34 cellular contexts compared by ENCODE assay signal in genomic region chr7:93409324-93409723, GRCh38.
DNase-seq lines count a peak whose midpoint lies in the region; ATAC-seq, FAIRE-seq and TF ChIP-seq lines count a peak whose summit lies in the region.
"Had no signal": no experiment of that assay in that cellular context is flagged by ENCODE, and none has a peak within 500 bp of the region (broad histone marks: within the 10 kb centered on the region; RNA-seq: fewer than 3 reads in every experiment).

No MANE protein-coding gene starts in this region.

- H3K9me1 ChIP-seq in IMR-90 (ENCODE audit: insufficient read depth, low read length), result no peaks in the 10 kb centered on the region
- no peaks in the 10 kb centered on the region for H3K9me1 ChIP-seq in K562 (ENCODE audit: control insufficient read depth, insufficient read depth, low read length)

- in situ Hi-C loops in HepG2 (cut with HindIII; ENCODE audit: extremely low pct_ligation_motif_present, low pct_unique_long_range_greater_than_20kb) (no loop called here), IMR-90 (cut with MboI; ENCODE audit: low sequenced_read_pairs) (no loop called here), K562 (cut with MboI) (no loop called here)

- no peak overlapping the region for H3K56ac ChIP-seq in IMR-90 (ENCODE audit: extremely low read depth, insufficient read depth, low read length)

- dilution Hi-C loops in IMR-90 (cut with HindIII; ENCODE audit: low sequenced_read_pairs, unreplicated experiment), result no loop called here

- TF ChIP-seq CTCF in HepG2 (CRISPR knock-in tag; IDR thresholded peaks at IDR 0.05), result no peak
- no peak for TF ChIP-seq CTCF in right lobe of liver (IDR thresholded peaks at IDR 0.05)
- TF ChIP-seq CTCF in A549 (IDR thresholded peaks at IDR 0.05), result no peak
- no peak for TF ChIP-seq CTCF in IMR-90 (conservative IDR thresholded peaks at IDR 0.05; ENCODE audit: low read depth, low read length)
- TF ChIP-seq CTCF in K562 (IDR thresholded peaks at IDR 0.05 in 2 of 3, conservative IDR thresholded peaks at IDR 0.05 in 1 of 3; ENCODE audit: insufficient read depth in 2 of 3, low read depth in 1 of 3, low read length in 3 of 3), result no peak

- H3K9ac ChIP-seq in HepG2 (ENCODE audit: insufficient read depth, low read depth, low read length) (no peak overlapping the region), IMR-90 (ENCODE audit: low read depth, low read length) (no peak overlapping the region), K562 (ENCODE audit: insufficient read depth in 1 of 2, low read depth in 2 of 2, low read length in 2 of 2) (no peak overlapping the region)
- H3K9ac ChIP-seq: BLaER1 had no signal

- H4K91ac ChIP-seq in IMR-90 (ENCODE audit: insufficient read depth, low read depth, low read length), result no peak overlapping the region

- H4K20me1 ChIP-seq in HepG2 (ENCODE audit: insufficient read depth, low read length) (no peaks in the 10 kb centered on the region), IMR-90 (ENCODE audit: insufficient read depth, low read length) (no peaks in the 10 kb centered on the region), K562 (replicated peaks; ENCODE audit: control insufficient read depth, insufficient read depth, low read length) (no peaks in the 10 kb centered on the region)
- H4K20me1 ChIP-seq: BLaER1; BLaER1 treated with 17β-estradiol and CSF1 and Interleukin-3, amounts not matched to agents 10 nM and 100 nM had no signal

- no peak overlapping the region for H2AFZ ChIP-seq in HepG2 (ENCODE audit: low read length)
- H2AFZ ChIP-seq in IMR-90 (replicated peaks; ENCODE audit: low read length, poor library complexity), result no peak overlapping the region
- no peak overlapping the region for H2AFZ ChIP-seq in K562 (ENCODE audit: low read depth, low read length)

- H2BK5ac ChIP-seq in IMR-90 (ENCODE audit: low read depth, low read length, poor library complexity, severe bottlenecking), result no peak overlapping the region

- no TSS peak for BruUV-seq in HepG2 (replicated peaks; lab: Mats Ljungman, UMichigan)
- BruUV-seq in IMR-90 (replicated peaks; lab: Mats Ljungman, UMichigan), result no TSS peak
- BruUV-seq in K562 (replicated peaks; lab: Mats Ljungman, UMichigan), result no TSS peak

- intact Hi-C loops in HepG2 (cut with micrococcal nuclease; ENCODE audit: unreplicated experiment) (no loop called here), right lobe of liver (cut with DNase I) (no loop called here), IMR-90 (cut with micrococcal nuclease) (no loop called here), K562 (cut with micrococcal nuclease) (no loop called here)

- no peak overlapping the region for H2AK5ac ChIP-seq in IMR-90 (ENCODE audit: low read depth, low read length)

- TF ChIP-seq POLR2A in HepG2 (IDR thresholded peaks at IDR 0.05; ENCODE audit: insufficient read depth in 1 of 2, low read depth in 2 of 2, low read length in 2 of 2) (no peak), right lobe of liver (IDR thresholded peaks at IDR 0.05) (no peak), A549 (IDR thresholded peaks at IDR 0.05; ENCODE audit: low read length) (no peak), IMR-90 (IDR thresholded peaks at IDR 0.05; ENCODE audit: low read depth, low read length) (no peak), K562 (conservative IDR thresholded peaks at IDR 0.05) (no peak)

- no peak overlapping the region for H2BK20ac ChIP-seq in IMR-90 (ENCODE audit: low read depth, low read length)

- no peaks in the 10 kb centered on the region for H3K36me3 ChIP-seq in HepG2 (replicated peaks in 1 of 2; ENCODE audit: control insufficient read depth in 1 of 2, insufficient read depth in 2 of 2, low read length in 2 of 2)
- H3K36me3 ChIP-seq in right lobe of liver, result no peaks in the 10 kb centered on the region
- no peaks in the 10 kb centered on the region for H3K36me3 ChIP-seq in IMR-90 (ENCODE audit: control insufficient read depth, insufficient read depth, low read length)
- no peaks in the 10 kb centered on the region for H3K36me3 ChIP-seq in K562 (ENCODE audit: control insufficient read depth, insufficient read depth, low read length)
- H3K36me3 ChIP-seq: BE2C; BLaER1; BLaER1 treated with 17β-estradiol and CSF1 and Interleukin-3, amounts not matched to agents 10 nM and 100 nM had no signal

- no peak for TF ChIP-seq RAD21 in HepG2 (CRISPR knock-in tag; IDR thresholded peaks at IDR 0.05)
- no peak for TF ChIP-seq RAD21 in A549 (conservative IDR thresholded peaks at IDR 0.05 in 1 of 2, IDR thresholded peaks at IDR 0.05 in 1 of 2)
- no peak for TF ChIP-seq RAD21 in IMR-90 (IDR thresholded peaks at IDR 0.05; ENCODE audit: low read length)
- TF ChIP-seq RAD21 in K562 (CRISPR knock-in tag; conservative IDR thresholded peaks at IDR 0.05 in 1 of 2, IDR thresholded peaks at IDR 0.05 in 1 of 2), result no peak

- H3K4me1 ChIP-seq in HepG2 (ENCODE audit: insufficient read depth, low read length) (no peaks in the 10 kb centered on the region), right lobe of liver (no peaks in the 10 kb centered on the region), A549 (no peaks in the 10 kb centered on the region), IMR-90 (ENCODE audit: control insufficient read depth, insufficient read depth, low read length) (no peaks in the 10 kb centered on the region), K562 (replicated peaks in 1 of 2; ENCODE audit: control insufficient read depth in 2 of 2, insufficient read depth in 2 of 2, low read length in 2 of 2) (no peaks in the 10 kb centered on the region)
- H3K4me1 ChIP-seq: BE2C, BLaER1, Caco-2 had no signal

- H4K5ac ChIP-seq in IMR-90 (ENCODE audit: low read depth, low read length), result no peak overlapping the region

- DNase-seq in HepG2 (ENCODE audit: low spot score) (no peak), right lobe of liver (no peak), A549 (ENCODE audit: low read depth in 1 of 2, low spot score in 1 of 2) (no peak), IMR-90 (no peak), K562 (ENCODE audit: extremely low read depth in 1 of 4, low spot score in 3 of 4) (no peak), globus pallidus (ENCODE audit: low spot score) (no peak)
- DNase-seq: 8988T; ACHN; AML-193; BE2C; C1 segment of cervical spinal cord; Caco-2; Calu3; CD4-positive, alpha-beta memory T cell; CD4-positive, alpha-beta T cell; CD4-positive, CD25-positive, alpha-beta regulatory T cell; CD8-positive, alpha-beta memory T cell; CD8-positive, alpha-beta T cell; COR-L47; DMS 273 treated with DMSO at 0.1 percent for 48 hours; DMS153; DMS53; DMS79; DMS79 treated with DMSO at 0.1 percent for 48 hours; DND-41; EL had no signal

- H3K14ac ChIP-seq in IMR-90 (replicated peaks; ENCODE audit: low read depth, low read length), result no peak overlapping the region

- no peak overlapping the region for H2BK15ac ChIP-seq in IMR-90 (ENCODE audit: low read depth, low read length)

- H3K23ac ChIP-seq in IMR-90 (ENCODE audit: low read depth, low read length), result no peak overlapping the region

- no peak overlapping the region for H3K4ac ChIP-seq in IMR-90 (ENCODE audit: low read depth, low read length)

- POLR2A ChIA-PET in HepG2 (lab: Yijun Ruan, JAX), result no interaction called here
- POLR2A ChIA-PET in A549 (lab: Yijun Ruan, JAX), result no interaction called here
- POLR2A ChIA-PET in IMR-90 (lab: Charles Lee; ENCODE audit: unreplicated experiment), result no interaction called here
- POLR2A ChIA-PET in K562 (lab: Yijun Ruan, JAX), result no interaction called here

- no peak overlapping the region for H3K27ac ChIP-seq in HepG2 (ENCODE audit: extremely low read length, insufficient read depth, low read length)
- no peak overlapping the region for H3K27ac ChIP-seq in right lobe of liver
- H3K27ac ChIP-seq in A549, result no peak overlapping the region
- H3K27ac ChIP-seq in IMR-90 (ENCODE audit: insufficient read depth, low read length), result no peak overlapping the region
- H3K27ac ChIP-seq in K562 (ENCODE audit: extremely low read depth, low read depth, low read length), result no peak overlapping the region
- H3K27ac ChIP-seq: 22Rv1, BLaER1, C4-2B had no signal

- H3K18ac ChIP-seq in IMR-90 (ENCODE audit: low read depth, low read length), result no peak overlapping the region

- CTCF ChIA-PET in HepG2 (lab: Yijun Ruan, JAX; ENCODE audit: low intra/inter-chr PET ratio, low total read pairs) (no interaction called here), A549 (lab: Yijun Ruan, JAX) (interaction anchor here (0.6 kb wide), 1 partner anchor 26 kb away, joined by 3 read pairs; no protein-coding TSS in a partner anchor), IMR-90 (lab: Yijun Ruan, JAX) (no interaction called here), K562 (lab: Yijun Ruan, JAX; ENCODE audit: low intra/inter-chr PET ratio) (no interaction called here)

- H3K79me2 ChIP-seq in HepG2 (ENCODE audit: insufficient read depth, low read length), result no peaks in the 10 kb centered on the region
- H3K79me2 ChIP-seq in K562 (ENCODE audit: control insufficient read depth, insufficient read depth, low read length), result no peaks in the 10 kb centered on the region

- FAIRE-seq in HepG2 (lab: Jason Lieb, UNC) (no peak), A549 (lab: Jason Lieb, UNC) (no peak), K562 (lab: Jason Lieb, UNC) (no peak)
- FAIRE-seq: A204.1, D721Med had no signal

- H3K4me3 ChIP-seq in HepG2 (replicated peaks in 1 of 3; ENCODE audit: insufficient read depth in 1 of 3, low read depth in 2 of 3, low read length in 3 of 3) (no peak overlapping the region), right lobe of liver (no peak overlapping the region), A549 (no peak overlapping the region), IMR-90 (ENCODE audit: insufficient read depth, low read depth, low read length) (no peak overlapping the region), K562 (no peak overlapping the region)
- H3K4me3 ChIP-seq: BLaER1; BLaER1 treated with 17β-estradiol and CSF1 and Interleukin-3, amounts not matched to agents 10 nM and 100 nM had no signal

- H3K9me3 ChIP-seq in HepG2 (ENCODE audit: low read length) (peaks cover 6% of the 10 kb centered on the region), right lobe of liver (peaks cover 0 to 7% (median 0%) of the 10 kb centered on the region in 4 donors), A549 (no peaks in the 10 kb centered on the region; the same call in 2 of the 3 replicates), IMR-90 (ENCODE audit: control insufficient read depth, insufficient read depth, low read length) (no peaks in the 10 kb centered on the region), K562 (replicated peaks; ENCODE audit: control insufficient read depth, insufficient read depth, low read depth, low read length) (no peaks in the 10 kb centered on the region)
- H3K9me3 ChIP-seq: BE2C, Caco-2 had no signal

- WGBS in HepG2 (ENCODE audit: low lambda C conversion rate), result 0% methylated on average over 3 of the region's 3 CpGs
- WGBS in right lobe of liver (ENCODE audit: insufficient coverage, low coverage, low lambda C conversion rate, missing lambda C conversion rate), result 40% methylated on average over 3 of the region's 3 CpGs
- 3% methylated on average over 3 of the region's 3 CpGs for WGBS in A549 (ENCODE audit: missing lambda C conversion rate)
- 50% methylated on average over 1 of the region's 3 CpGs; no CpG with 5 or more reads in 1 of the 2 experiments for WGBS in IMR-90 (ENCODE audit: extremely low coverage in 2 of 2, insufficient read length in 1 of 2), 2 experiments
- 0% methylated on average over 3 of the region's 3 CpGs for WGBS in K562 (ENCODE audit: insufficient coverage, low coverage, missing lambda C conversion rate)

- no peak for TF ChIP-seq EP300 in HepG2 (IDR thresholded peaks at IDR 0.05; ENCODE audit: low read depth in 2 of 2, low read length in 2 of 2)
- no peak for TF ChIP-seq EP300 in HepG2 (CRISPR knock-in tag; IDR thresholded peaks at IDR 0.05; ENCODE audit: borderline replicate concordance)
- TF ChIP-seq EP300 in A549 (IDR thresholded peaks at IDR 0.05), result no peak
- no peak for TF ChIP-seq EP300 in K562 (IDR thresholded peaks at IDR 0.05; ENCODE audit: low read length)

- H3K27me3 ChIP-seq in HepG2 (ENCODE audit: control insufficient read depth in 1 of 2, insufficient read depth in 2 of 2, low read length in 2 of 2) (no peaks in the 10 kb centered on the region), right lobe of liver (no peaks in the 10 kb centered on the region), IMR-90 (ENCODE audit: control insufficient read depth, insufficient read depth, low read length) (no peaks in the 10 kb centered on the region), K562 (ENCODE audit: control insufficient read depth in 2 of 2, insufficient read depth in 2 of 2, low read length in 2 of 2) (no peaks in the 10 kb centered on the region)
- H3K27me3 ChIP-seq: BE2C; BLaER1; BLaER1 treated with 17β-estradiol and CSF1 and Interleukin-3, amounts not matched to agents 10 nM and 100 nM had no signal

- H2BK120ac ChIP-seq in IMR-90 (ENCODE audit: low read depth, low read length), result no peak overlapping the region

- H3K4me2 ChIP-seq in HepG2 (ENCODE audit: low read depth, low read length) (no peak overlapping the region), A549 (no peak overlapping the region), IMR-90 (ENCODE audit: low read depth, low read length) (no peak overlapping the region), K562 (ENCODE audit: insufficient read depth, low read length) (no peak overlapping the region)
- H3K4me2 ChIP-seq: BLaER1 had no signal

- ATAC-seq in HepG2 (no peak), right lobe of liver (no peak), A549 (no peak), IMR-90 (ENCODE audit: low read depth) (no peak), K562 (no peak), GM21515 (IDR thresholded peaks at IDR 0.05; ENCODE audit: unreplicated experiment) (no peak), HG03342 (IDR thresholded peaks at IDR 0.05; ENCODE audit: unreplicated experiment) (no peak)
- ATAC-seq: CD8-positive, alpha-beta T cell had no signal

- no peak overlapping the region for H4K8ac ChIP-seq in IMR-90 (ENCODE audit: low read depth in 2 of 2, low read length in 2 of 2)

- no peaks in the 10 kb centered on the region for H3K79me1 ChIP-seq in IMR-90 (ENCODE audit: low read depth in 1 of 2, low read length in 2 of 2)

- no peak overlapping the region for H2AK9ac ChIP-seq in IMR-90 (replicated peaks; ENCODE audit: low read depth, low read length, poor library complexity)

Comparison
In these comparisons a context has a peak if more than half of its experiments do, and no peak if none do; other contexts are left out.
1. Of the 241 proteins assayed by ChIP-seq in both HepG2 and K562: peak only in HepG2: MAFK; only in K562: MAFG; in both: MAFF; in neither: 238.